Comparison of ENCODE assay signal across 35 cellular contexts in the genomic region with DNA sequence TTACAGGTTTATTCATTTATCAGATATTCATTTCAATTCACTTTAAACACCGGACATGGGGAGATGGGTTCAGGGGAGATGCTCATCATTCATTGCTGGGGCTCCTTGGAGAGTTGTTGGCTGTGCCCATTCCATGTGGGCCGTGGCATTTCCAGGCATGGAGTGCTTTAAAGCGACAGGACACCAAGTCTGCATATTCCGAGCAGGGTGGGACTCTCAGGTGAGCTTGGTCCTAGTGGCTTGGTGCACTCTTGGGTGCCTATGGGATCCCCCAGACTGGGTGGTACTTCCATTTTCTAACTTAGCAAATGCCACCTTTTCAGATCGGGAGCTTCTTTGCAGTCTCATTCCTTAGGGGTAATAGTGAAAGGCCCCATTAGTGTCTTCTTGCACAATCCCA.
"Had no signal": no experiment of that assay in that cellular context is flagged by ENCODE, and none has a peak within 500 bp of the region (broad histone marks: within the 10 kb centered on the region; RNA-seq: fewer than 3 reads in every experiment).

No MANE protein-coding gene starts in this region.

- ATAC-seq: activated CD8-positive, alpha-beta T cell treated with anti-CD3 and anti-CD28 coated beads for 36 hours; activated naive CD4-positive, alpha-beta T cell treated with anti-CD3 and anti-CD28 coated beads, Interleukin-2, amount 50 U/mL, for 72 hours; activated T-cell treated with anti-CD3 and anti-CD28 coated beads, Interleukin-2, amount 50 U/mL, for 4 hours; activated T-cell treated with anti-CD3 and anti-CD28 coated beads, Interleukin-2, amount 50 U/mL, for 72 hours; activated T-helper 17 cell treated with anti-CD3 and anti-CD28 coated beads, Interleukin-2, amount 50 U/mL, for 72 hours; body of pancreas had no signal

- DNase-seq: activated B cell treated with CpG ODN at 0.5 μM for 24 hours; activated CD4-positive, alpha-beta memory T cell treated with anti-CD3 and anti-CD28 coated beads for 36 hours; activated CD4-positive, alpha-beta T cell treated with anti-CD3 and anti-CD28 coated beads for 4 hours; activated CD4-positive, alpha-beta T cell treated with anti-CD3 and anti-CD28 coated beads, Interleukin-2, amount 10 ng/mL, durations not matched to agents 24 days and 14 days; activated CD4-positive, alpha-beta T cell treated with anti-CD3 and anti-CD28 coated beads, Interleukin-2, amount 50 U/mL, for 1 hour; activated CD4-positive, alpha-beta T cell treated with anti-CD3 and anti-CD28 coated beads, Interleukin-2, amount 50 U/mL, for 4 hours; activated CD4-positive, CD25-positive, alpha-beta regulatory T cell treated with anti-CD3 and anti-CD28 coated beads, Interleukin-2, amount 50 U/mL, for 72 hours; activated CD8-positive, alpha-beta memory T cell treated with anti-CD3 and anti-CD28 coated beads, Interleukin-2, amount 50 U/mL, for 4 hours; activated CD8-positive, alpha-beta T cell treated with anti-CD3 and anti-CD28 coated beads for 36 hours; activated effector memory CD4-positive, alpha-beta T cell treated with anti-CD3 and anti-CD28 coated beads, Interleukin-2, amount 50 U/mL, for 16 hours; activated gamma-delta T cell treated with Interleukin-2 at 50 U/mL for 16 hours; activated naive CD4-positive, alpha-beta T cell; activated naive CD4-positive, alpha-beta T cell treated with anti-CD3 and anti-CD28 coated beads for 36 hours; activated naive CD4-positive, alpha-beta T cell treated with anti-CD3 and anti-CD28 coated beads, Interleukin-2, amount 50 U/mL, for 16 hours; activated naive CD8-positive, alpha-beta T cell treated with anti-CD3 and anti-CD28 coated beads for 36 hours; activated T-cell treated with anti-CD3 and anti-CD28 coated beads for 4 hours; activated T-cell treated with anti-CD3 and anti-CD28 coated beads, Interleukin-2, amount 50 U/mL, for 1 hour; activated T-cell treated with anti-CD3 and anti-CD28 coated beads, Interleukin-2, amount 50 U/mL, for 4 hours; activated T-cell treated with anti-CD3 and anti-CD28 coated beads, Interleukin-2, amount 50 U/mL, for 72 hours; amniotic stem cell; aorta; body of pancreas; brain microvascular endothelial cell; central memory CD4-positive, alpha-beta T cell; T-helper 1 cell; T-helper 2 cell; T-helper 9 cell had no signal

- H3K4me1 Mint-ChIP-seq: activated B cell treated with CpG ODN at 0.5 μM for 24 hours; activated CD4-positive, alpha-beta T cell treated with anti-CD3 and anti-CD28 coated beads, Interleukin-2, amount 10 ng/mL, durations not matched to agents 24 days and 14 days; activated naive CD8-positive, alpha-beta T cell treated with anti-CD3 and anti-CD28 coated beads for 36 hours; activated T-helper 17 cell treated with anti-CD3 and anti-CD28 coated beads, Interleukin-2, amount 50 U/mL, for 72 hours had no signal

- H3K36me3 Mint-ChIP-seq: activated CD4-positive, alpha-beta memory T cell treated with anti-CD3 and anti-CD28 coated beads for 36 hours; activated naive CD4-positive, alpha-beta T cell treated with anti-CD3 and anti-CD28 coated beads, Interleukin-2, amount 50 U/mL, for 72 hours; activated naive CD8-positive, alpha-beta T cell treated with anti-CD3 and anti-CD28 coated beads for 36 hours had no signal

- H3K27ac ChIP-seq: adrenal gland, body of pancreas, brain microvascular endothelial cell, breast epithelium, VCaP had no signal

- H3K9me3 Mint-ChIP-seq: activated B cell treated with CpG ODN at 0.5 μM for 24 hours; activated CD4-positive, alpha-beta memory T cell treated with anti-CD3 and anti-CD28 coated beads for 36 hours; activated CD4-positive, alpha-beta T cell treated with anti-CD3 and anti-CD28 coated beads, Interleukin-2, amount 10 ng/mL, durations not matched to agents 24 days and 14 days; activated CD8-positive, alpha-beta T cell treated with anti-CD3 and anti-CD28 coated beads for 36 hours; activated naive CD4-positive, alpha-beta T cell treated with anti-CD3 and anti-CD28 coated beads for 36 hours; activated naive CD8-positive, alpha-beta T cell treated with anti-CD3 and anti-CD28 coated beads for 36 hours; activated T-cell treated with anti-CD3 and anti-CD28 coated beads, Interleukin-2, amount 50 U/mL, for 4 hours; activated T-helper 1 cell treated with anti-CD3 and anti-CD28 coated beads, Interleukin-12 subunit alpha, Interleukin-12 subunit beta, Interleukin-2, Interleukin-4 antibody, amounts not matched to agents 30 ng/mL and 10 ng/mL and 1 ng/mL, durations not matched to agents 14 hours and 24 hours and 36 hours; activated T-helper 17 cell treated with anti-CD3 and anti-CD28 coated beads, Interleukin-2, amount 50 U/mL, for 72 hours; T-helper 1 cell treated with Interleukin-12 subunit alpha and Interleukin-12 subunit beta and Interleukin-4 antibody, amounts not matched to agents 30 μg/mL and 1 μg/mL, for 36 hours; T-helper 2 cell treated with Interferon-gamma antibody and Interleukin-4, amounts not matched to agents 5 μg/mL and 100 μg/mL, for 36 hours had no signal

- H3K4me3 ChIP-seq: adrenal gland, body of pancreas, breast epithelium had no signal

- H3K27ac Mint-ChIP-seq: activated B cell treated with CpG ODN at 0.5 μM for 24 hours; activated CD4-positive, alpha-beta memory T cell treated with anti-CD3 and anti-CD28 coated beads for 36 hours; activated CD4-positive, alpha-beta T cell treated with anti-CD3 and anti-CD28 coated beads, Interleukin-2, amount 10 ng/mL, durations not matched to agents 24 days and 14 days; activated CD8-positive, alpha-beta T cell treated with anti-CD3 and anti-CD28 coated beads for 36 hours; activated naive CD4-positive, alpha-beta T cell treated with anti-CD3 and anti-CD28 coated beads for 36 hours; activated naive CD4-positive, alpha-beta T cell treated with anti-CD3 and anti-CD28 coated beads, Interleukin-2, amount 50 U/mL, for 72 hours; activated naive CD8-positive, alpha-beta T cell treated with anti-CD3 and anti-CD28 coated beads for 36 hours; activated T-cell treated with anti-CD3 and anti-CD28 coated beads, Interleukin-2, amount 50 U/mL, for 72 hours; activated T-helper 1 cell treated with anti-CD3 and anti-CD28 coated beads, Interleukin-12 subunit alpha, Interleukin-12 subunit beta, Interleukin-2, Interleukin-4 antibody, amounts not matched to agents 30 ng/mL and 10 ng/mL and 1 ng/mL, durations not matched to agents 14 hours and 24 hours and 36 hours; activated T-helper 17 cell treated with anti-CD3 and anti-CD28 coated beads, Interleukin-2, amount 50 U/mL, for 72 hours; T-helper 1 cell treated with Interleukin-12 subunit alpha and Interleukin-12 subunit beta and Interleukin-4 antibody, amounts not matched to agents 30 μg/mL and 1 μg/mL, for 36 hours; T-helper 2 cell treated with Interferon-gamma antibody and Interleukin-4, amounts not matched to agents 5 μg/mL and 100 μg/mL, for 36 hours had no signal

- H3K4me1 ChIP-seq: adrenal gland, body of pancreas, breast epithelium had no signal

- H3K27me3 ChIP-seq: adrenal gland, body of pancreas, brain microvascular endothelial cell had no signal

- H3K4me3 Mint-ChIP-seq: activated B cell treated with CpG ODN at 0.5 μM for 24 hours; activated CD4-positive, alpha-beta memory T cell treated with anti-CD3 and anti-CD28 coated beads for 36 hours; activated CD4-positive, alpha-beta T cell treated with anti-CD3 and anti-CD28 coated beads, Interleukin-2, amount 10 ng/mL, durations not matched to agents 24 days and 14 days; activated CD8-positive, alpha-beta T cell treated with anti-CD3 and anti-CD28 coated beads for 36 hours; activated naive CD4-positive, alpha-beta T cell treated with anti-CD3 and anti-CD28 coated beads for 36 hours; activated naive CD8-positive, alpha-beta T cell treated with anti-CD3 and anti-CD28 coated beads for 36 hours; activated T-cell treated with anti-CD3 and anti-CD28 coated beads, Interleukin-2, amount 50 U/mL, for 4 hours; activated T-cell treated with anti-CD3 and anti-CD28 coated beads, Interleukin-2, amount 50 U/mL, for 72 hours; activated T-helper 1 cell treated with anti-CD3 and anti-CD28 coated beads, Interleukin-12 subunit alpha, Interleukin-12 subunit beta, Interleukin-2, Interleukin-4 antibody, amounts not matched to agents 30 ng/mL and 10 ng/mL and 1 ng/mL, durations not matched to agents 14 hours and 24 hours and 36 hours; activated T-helper 17 cell treated with anti-CD3 and anti-CD28 coated beads, Interleukin-2, amount 50 U/mL, for 72 hours; T-helper 1 cell treated with Interleukin-12 subunit alpha and Interleukin-12 subunit beta and Interleukin-4 antibody, amounts not matched to agents 30 μg/mL and 1 μg/mL, for 36 hours; T-helper 2 cell treated with Interferon-gamma antibody and Interleukin-4, amounts not matched to agents 5 μg/mL and 100 μg/mL, for 36 hours had no signal

- H3K36me3 ChIP-seq: adrenal gland, brain microvascular endothelial cell, breast epithelium had no signal

- H3K27me3 Mint-ChIP-seq: activated B cell treated with CpG ODN at 0.5 μM for 24 hours; activated CD4-positive, alpha-beta memory T cell treated with anti-CD3 and anti-CD28 coated beads for 36 hours; activated CD4-positive, alpha-beta T cell treated with anti-CD3 and anti-CD28 coated beads, Interleukin-2, amount 10 ng/mL, durations not matched to agents 24 days and 14 days; activated naive CD8-positive, alpha-beta T cell treated with anti-CD3 and anti-CD28 coated beads for 36 hours had no signal

- H3K9me3 ChIP-seq: body of pancreas, breast epithelium had no signal
